ENCODE assay signal across 16 cellular contexts in genomic region chr14:104107611-104108569, GRCh38. TPM values are rescaled to one million over a fixed set of nuclear protein-coding genes. Genes with fewer than 3 reads are reported as not detected.
DNase-seq lines count a peak whose midpoint lies in the region; ATAC-seq and TF ChIP-seq lines count a peak whose summit lies in the region.
"Had no signal": no experiment of that assay in that cellular context is flagged by ENCODE, and none has a peak within 500 bp of the region (broad histone marks: within the 10 kb centered on the region; RNA-seq: fewer than 3 reads in every experiment).

No MANE protein-coding gene starts in this region.

- ATAC-seq in GM23338 (peak; percentile 47), left cardiac atrium (no peak), GM19328 (IDR thresholded peaks at IDR 0.05; ENCODE audit: unreplicated experiment) (no peak)
- ATAC-seq: stimulated activated effector memory CD8-positive, alpha-beta T cell treated with anti-CD3 and anti-CD28 coated beads, Interleukin-12 subunit alpha, Interleukin-12 subunit beta, amount 100 ng/mL, for 72 hours had no signal

- H3K27ac Mint-ChIP-seq in GM23338 = no peak overlapping the region
- H3K27ac Mint-ChIP-seq: CD8-positive, alpha-beta memory T cell; stimulated activated effector memory CD8-positive, alpha-beta T cell treated with anti-CD3 and anti-CD28 coated beads, Interleukin-12 subunit alpha, Interleukin-12 subunit beta, amount 100 ng/mL, for 72 hours had no signal

- peaks cover 4% of the 10 kb centered on the region; the same call in 2 of the 3 replicates for H3K4me1 Mint-ChIP-seq in GM23338
- H3K4me1 Mint-ChIP-seq: CD8-positive, alpha-beta memory T cell had no signal

- H3K4me3 Mint-ChIP-seq in GM23338 = no peak overlapping the region
- H3K4me3 Mint-ChIP-seq: CD8-positive, alpha-beta memory T cell; stimulated activated effector memory CD8-positive, alpha-beta T cell treated with anti-CD3 and anti-CD28 coated beads, Interleukin-12 subunit alpha, Interleukin-12 subunit beta, amount 100 ng/mL, for 72 hours had no signal

- TF ChIP-seq CTCF in GM23338 (conservative IDR thresholded peaks at IDR 0.05; ENCODE audit: low read depth in 2 of 2) = 0 out of 4 replicates have a peak, but pooled peaks of 1 of the 2 experiments have one; percentile 3
- no peak for TF ChIP-seq CTCF in RWPE1 (conservative IDR thresholded peaks at IDR 0.05; ENCODE audit: low read depth)

- no peaks in the 10 kb centered on the region for H3K4me1 ChIP-seq in GM23338 (ENCODE audit: insufficient read depth)

- H4K20me1 ChIP-seq in GM23338 (replicated peaks; ENCODE audit: insufficient read depth) = no peaks in the 10 kb centered on the region

- H3K36me3 ChIP-seq in GM23338 (ENCODE audit: insufficient read depth) = no peaks in the 10 kb centered on the region

- H3K4me2 ChIP-seq in GM23338 = no peak overlapping the region

- H3F3A ChIP-seq in GM23338 (replicated peaks; ENCODE audit: low read depth) = no peaks in the 10 kb centered on the region

- H3K27ac ChIP-seq in GM23338 (ENCODE audit: low read depth) = no peak overlapping the region
- H3K27ac ChIP-seq in RWPE1 = peak overlapping the region; percentile 8; the same call in 1 of the 2 replicates

- no peak overlapping the region for H2AFZ ChIP-seq in GM23338

- POLR2A ChIA-PET in RWPE1 (lab: Yijun Ruan, JAX; ENCODE audit: low non-redundant PET) = interaction anchor here (0.5 to 0.6 kb wide), 2 partner anchors 21 to 66 kb away, joined by 4 to 6 read pairs; no protein-coding TSS in a partner anchor

- intact Hi-C loops in left cardiac atrium (cut with DNase I) = no loop called here
- intact Hi-C loops in posterior cingulate gyrus (cut with DNase I) = no loop called here

- peaks cover 11% of the 10 kb centered on the region for H3K27me3 Mint-ChIP-seq in GM23338 (ENCODE audit: insufficient read depth, low read depth, poor library complexity)
- H3K27me3 Mint-ChIP-seq: CD8-positive, alpha-beta memory T cell had no signal

- no peaks in the 10 kb centered on the region for H3K27me3 ChIP-seq in GM23338 (ENCODE audit: insufficient read depth)

- no peak for DNase-seq in GM23338 (ENCODE audit: low spot score)
- peak; percentile 45 for DNase-seq in RWPE1 (ENCODE audit: low spot score)
- DNase-seq in left cardiac atrium = peak; percentile 22
- DNase-seq in posterior cingulate gyrus = peak in 6 of 10 donors; percentile 35 to 93 (median 68)
- DNase-seq in GOT3 (lab: John Stamatoyannopoulos, UW) = no peak
- DNase-seq in KG1 (lab: John Stamatoyannopoulos, UW) = no peak
- no peak for DNase-seq in COLO668 (lab: John Stamatoyannopoulos, UW; ENCODE audit: unreplicated experiment)
- DNase-seq: effector memory CD4-positive, alpha-beta T cell; HCEC 1CT; IMR-90; NCI-H2029 treated with DMSO at 0.1 percent for 48 hours; stimulated activated CD4-positive, alpha-beta T cell treated with anti-CD3 and anti-CD28 coated beads, Interleukin-15, amount 100 ng/mL, for 24 hours had no signal

- H3K9me3 Mint-ChIP-seq in GM23338 = no peaks in the 10 kb centered on the region
- H3K9me3 Mint-ChIP-seq: CD8-positive, alpha-beta memory T cell; stimulated activated effector memory CD8-positive, alpha-beta T cell treated with anti-CD3 and anti-CD28 coated beads, Interleukin-12 subunit alpha, Interleukin-12 subunit beta, amount 100 ng/mL, for 72 hours had no signal

- no peaks in the 10 kb centered on the region for H3K36me3 Mint-ChIP-seq in GM23338 (ENCODE audit: low read depth)
- H3K36me3 Mint-ChIP-seq: CD8-positive, alpha-beta memory T cell; stimulated activated effector memory CD8-positive, alpha-beta T cell treated with anti-CD3 and anti-CD28 coated beads, Interleukin-12 subunit alpha, Interleukin-12 subunit beta, amount 100 ng/mL, for 72 hours had no signal

- no peaks in the 10 kb centered on the region for H3K79me2 ChIP-seq in GM23338 (replicated peaks; ENCODE audit: insufficient read depth)

- H3K9me2 ChIP-seq in GM23338 (ENCODE audit: insufficient read depth) = no peaks in the 10 kb centered on the region

- CTCF ChIA-PET in RWPE1 (lab: Yijun Ruan, JAX) = interaction anchor here (1.3 to 2.4 kb wide), 2 partner anchors 14 to 30 kb away, joined by 5 to 6 read pairs; no protein-coding TSS in a partner anchor

- no peak overlapping the region for H3K4me3 ChIP-seq in GM23338

TF ChIP-seq in GM23338, 12 proteins besides CTCF, POLR2A, EP300 and RAD21:
- no peak for TF ChIP-seq REST (IDR thresholded peaks at IDR 0.05; ENCODE audit: unreplicated experiment)
- TF ChIP-seq ZNF114 (CRISPR knock-in tag; IDR thresholded peaks at IDR 0.05) = no peak
- no peak for TF ChIP-seq CREB1 (CRISPR knock-in tag; IDR thresholded peaks at IDR 0.05; ENCODE audit: low read depth)
- no peak for TF ChIP-seq ZNF331 (CRISPR knock-in tag; IDR thresholded peaks at IDR 0.05; ENCODE audit: low read depth)

RNA-seq across cellular contexts. Expression of gene ASPG, which starts 22.4 kb away (rescaled TPM):
- 1.4 and 6.2 TPM in 2 replicates for total RNA-seq in GM23338 (2014; rRNA removed; shearing (Covaris generic))
- 0.61 and 1.1 TPM in 2 replicates for polyA plus RNA-seq in GM23338 (2016; fragmentation: Nextera tagmentation; extraction: Ambion mirVana)
- 100 to 1,000 TPM in 1 of 2 donors, 10 to 100 TPM in 1; 92.0 to 168 TPM for total RNA-seq in left cardiac atrium
- total RNA-seq: CD8-positive, alpha-beta memory T cell; IMR-90; T-helper 2 cell treated with Interferon-gamma antibody and Interleukin-4, amounts not matched to agents 100 ng/mL and 5 ng/mL, for 36 hours had no signal
- polyA plus RNA-seq: CD8-positive, alpha-beta memory T cell; IMR-90 had no signal

RNA-seq across cellular contexts. Expression of gene KIF26A, which starts 30.5 kb away (rescaled TPM):
- 82.9 and 103 TPM in 2 replicates for total RNA-seq in GM23338 (2014; rRNA removed; shearing (Covaris generic))
- polyA plus RNA-seq in GM23338 (2016; fragmentation: Nextera tagmentation; extraction: Ambion mirVana) = 5.6 and 6.4 TPM in 2 replicates
- total RNA-seq in left cardiac atrium = 1 to 10 TPM; 7.6 to 8.1 TPM
- total RNA-seq: IMR-90 had no signal
- polyA plus RNA-seq: CD8-positive, alpha-beta memory T cell; IMR-90 had no signal

Comparison
In these comparisons a context has a peak if more than half of its experiments do, and no peak if none do; other contexts are left out.
1. DNase-seq: peak in RWPE1 (single experiment), left cardiac atrium (single experiment) and posterior cingulate gyrus (6 of 10); none in GM23338 (single experiment), GOT3 (single experiment), KG1 (single experiment) and COLO668 (single experiment).
2. RNA of gene ASPG, which starts 22.4 kb away (total RNA-seq): 92.0 to 168 TPM in left cardiac atrium; 1.4 to 6.2 TPM in GM23338; every median in the first group is over 10 times any median in the second.